Comparison of ENCODE assay signal across 12 cellular contexts in the genomic region with DNA sequence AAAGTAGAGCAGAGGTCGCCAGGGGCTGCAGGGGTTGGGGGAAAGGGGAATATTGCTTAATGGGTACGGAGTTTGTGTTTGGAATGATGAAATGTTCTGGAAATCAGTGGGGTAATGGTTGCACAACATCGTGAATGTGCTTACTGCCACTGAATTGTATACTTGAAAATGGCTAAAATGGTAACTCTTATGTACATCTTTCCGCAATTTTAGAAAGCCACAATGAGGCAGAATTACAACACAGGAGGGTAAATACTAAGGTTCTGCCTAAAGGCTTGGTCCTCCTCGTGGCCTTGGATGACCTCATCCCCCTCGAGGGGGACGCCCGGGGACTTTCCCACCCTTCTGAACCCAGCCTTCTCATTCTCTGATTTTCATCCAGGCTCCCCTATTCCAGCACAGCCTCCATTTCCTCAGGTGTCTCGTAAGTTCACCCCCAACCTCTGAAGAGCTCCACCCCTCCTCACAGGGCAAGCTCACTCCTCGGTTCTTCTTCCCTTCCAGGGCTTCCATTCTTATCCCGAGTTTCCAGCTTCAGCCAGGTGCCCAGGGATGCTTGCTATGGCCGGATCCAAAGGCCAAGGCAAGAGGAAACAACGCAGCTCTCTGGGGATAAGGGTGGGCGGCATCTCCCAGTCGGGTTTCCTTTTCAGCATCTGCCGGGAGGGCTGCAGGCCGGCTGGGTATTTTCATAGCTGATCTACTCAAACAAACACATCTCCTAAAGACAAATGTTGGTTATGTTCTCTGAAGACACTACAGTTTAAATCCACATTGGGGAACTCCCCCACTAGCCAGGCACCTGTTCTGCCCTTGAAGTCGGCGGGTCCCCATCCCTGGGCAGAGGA.
DNase-seq lines count a peak whose midpoint lies in the region; ATAC-seq and TF ChIP-seq lines count a peak whose summit lies in the region.
"Had no signal": no experiment of that assay in that cellular context is flagged by ENCODE, and none has a peak within 500 bp of the region (broad histone marks: within the 10 kb centered on the region; RNA-seq: fewer than 3 reads in every experiment).

No MANE protein-coding gene starts in this region.

- H3K27me3 ChIP-seq in left ventricle myocardium inferior (ENCODE audit: low read depth) (no peaks in the 10 kb centered on the region), ascending aorta (no peaks in the 10 kb centered on the region)

- peak; percentile 16 for DNase-seq in left ventricle myocardium inferior
- no peak for DNase-seq in T-cell
- DNase-seq in activated CD4-positive, alpha-beta T cell treated with anti-CD3 and anti-CD28 coated beads, Interleukin-2, amount 10 ng/mL, durations not matched to agents 7 days and 5 days: no peak
- no peak for DNase-seq in ascending aorta (ENCODE audit: low spot score in 2 of 2)
- DNase-seq in NCI-H2107 (lab: John Stamatoyannopoulos, UW): no peak
- DNase-seq: activated effector memory CD4-positive, alpha-beta T cell treated with anti-CD3 and anti-CD28 coated beads, Interleukin-2, amount 50 U/mL, for 16 hours; CD4-positive, CD25-positive, alpha-beta regulatory T cell; foreskin keratinocyte; SHP77 treated with DMSO at 0.1 percent for 48 hours had no signal

- H3K9me3 ChIP-seq in left ventricle myocardium inferior (replicated peaks) (peaks cover 6% of the 10 kb centered on the region), ascending aorta (no peaks in the 10 kb centered on the region)

- H3K4me3 Mint-ChIP-seq in T-cell: no peak overlapping the region
- no peak overlapping the region for H3K4me3 Mint-ChIP-seq in activated CD4-positive, alpha-beta T cell treated with anti-CD3 and anti-CD28 coated beads, Interleukin-2, amount 10 ng/mL, durations not matched to agents 7 days and 5 days
- H3K4me3 Mint-ChIP-seq: CD4-positive, CD25-positive, alpha-beta regulatory T cell had no signal

- TF ChIP-seq CTCF in left ventricle myocardium inferior (IDR thresholded peaks at IDR 0.05; ENCODE audit: borderline replicate concordance) (no peak), ascending aorta (IDR thresholded peaks at IDR 0.05) (no peak)

- no peaks in the 10 kb centered on the region for H3K36me3 Mint-ChIP-seq in T-cell
- no peaks in the 10 kb centered on the region for H3K36me3 Mint-ChIP-seq in activated CD4-positive, alpha-beta T cell treated with anti-CD3 and anti-CD28 coated beads, Interleukin-2, amount 10 ng/mL, durations not matched to agents 7 days and 5 days (ENCODE audit: low read depth)

- H3K36me3 ChIP-seq in left ventricle myocardium inferior (no peaks in the 10 kb centered on the region), ascending aorta (no peaks in the 10 kb centered on the region)

- CTCF ChIA-PET in T-cell (lab: Charles Lee): no interaction called here
- CTCF ChIA-PET in activated CD4-positive, alpha-beta T cell treated with anti-CD3 and anti-CD28 coated beads, Interleukin-2, amount 10 ng/mL, durations not matched to agents 7 days and 5 days (lab: Charles Lee): interaction anchor here (0.6 to 0.8 kb wide), 2 partner anchors 31 to 43 kb away, joined by 3 read pairs; no protein-coding TSS in a partner anchor

- H3K27ac ChIP-seq in left ventricle myocardium inferior (replicated peaks) (peak overlapping the region; percentile 32), ascending aorta (no peak overlapping the region)
- H3K27ac ChIP-seq: foreskin keratinocyte had no signal

- H3K4me1 Mint-ChIP-seq in T-cell: no peaks in the 10 kb centered on the region
- no peaks in the 10 kb centered on the region for H3K4me1 Mint-ChIP-seq in activated CD4-positive, alpha-beta T cell treated with anti-CD3 and anti-CD28 coated beads, Interleukin-2, amount 10 ng/mL, durations not matched to agents 7 days and 5 days
- H3K4me1 Mint-ChIP-seq: CD4-positive, CD25-positive, alpha-beta regulatory T cell had no signal

- intact Hi-C loops in left ventricle myocardium inferior (cut with micrococcal nuclease) (no loop called here), ascending aorta (cut with DNase I) (no loop called here)

- peaks cover 16 to 21% of the 10 kb centered on the region in 2 donors for H3K27me3 Mint-ChIP-seq in T-cell
- H3K27me3 Mint-ChIP-seq in activated CD4-positive, alpha-beta T cell treated with anti-CD3 and anti-CD28 coated beads, Interleukin-2, amount 10 ng/mL, durations not matched to agents 7 days and 5 days: peaks cover 21% of the 10 kb centered on the region

- peak; percentile 46 for ATAC-seq in GM21390 (IDR thresholded peaks at IDR 0.05; ENCODE audit: unreplicated experiment)
- ATAC-seq in HG03520 (IDR thresholded peaks at IDR 0.05; ENCODE audit: unreplicated experiment): peak; percentile 66
- ATAC-seq in T-cell (replicated peaks in 1 of 4): no peak
- ATAC-seq: foreskin keratinocyte had no signal

- H3K9me3 Mint-ChIP-seq in T-cell: peaks cover 0 to 6% (median 0%) of the 10 kb centered on the region in 3 donors
- H3K9me3 Mint-ChIP-seq in activated CD4-positive, alpha-beta T cell treated with anti-CD3 and anti-CD28 coated beads, Interleukin-2, amount 10 ng/mL, durations not matched to agents 7 days and 5 days: no peaks in the 10 kb centered on the region

- H3K4me3 ChIP-seq in GM08714 (ENCODE audit: low read length) (peak overlapping the region; percentile 15; the same call in 1 of the 2 replicates), left ventricle myocardium inferior (no peak overlapping the region), ascending aorta (no peak overlapping the region)

- no peak overlapping the region for H3K27ac Mint-ChIP-seq in T-cell
- H3K27ac Mint-ChIP-seq in activated CD4-positive, alpha-beta T cell treated with anti-CD3 and anti-CD28 coated beads, Interleukin-2, amount 10 ng/mL, durations not matched to agents 7 days and 5 days: no peak overlapping the region

- POLR2A ChIA-PET in T-cell (lab: Charles Lee): no interaction called here
- POLR2A ChIA-PET in activated CD4-positive, alpha-beta T cell treated with anti-CD3 and anti-CD28 coated beads, Interleukin-2, amount 10 ng/mL, durations not matched to agents 7 days and 5 days (lab: Charles Lee): no interaction called here

- peaks cover 49% of the 10 kb centered on the region for H3K4me1 ChIP-seq in left ventricle myocardium inferior
- no peaks in the 10 kb centered on the region for H3K4me1 ChIP-seq in ascending aorta
- H3K4me1 ChIP-seq: foreskin keratinocyte had no signal

Comparison
In these comparisons a context has a peak if more than half of its experiments do, and no peak if none do; other contexts are left out.
1. ATAC-seq: peak in GM21390 (single experiment) and HG03520 (single experiment); none in T-cell (0 of 4).